Comparison of ENCODE assay signal across 8 cellular contexts in genomic region chr10:16519908-16520861, GRCh38. TPM values are rescaled to one million over a fixed set of nuclear protein-coding genes. Genes with fewer than 3 reads are reported as not detected.
A peak's percentile ranks its signal among the peaks of the same experiment; 100 is the strongest.
DNase-seq lines count a peak whose midpoint lies in the region; ATAC-seq and TF ChIP-seq lines count a peak whose summit lies in the region.

No MANE protein-coding gene starts in this region.

- no peak overlapping the region for H3K23ac ChIP-seq in mesendoderm (ENCODE audit: low read length)

- ATAC-seq in HG02943 (IDR thresholded peaks at IDR 0.05; ENCODE audit: low read depth, unreplicated experiment) = peak; percentile 6

- no peak overlapping the region for H2BK15ac ChIP-seq in mesendoderm (replicated peaks; ENCODE audit: low read depth)

- H3K27ac ChIP-seq in breast epithelium = no peak overlapping the region
- no peak overlapping the region for H3K27ac ChIP-seq in mesendoderm (ENCODE audit: low read depth, low read length)

- no peaks in the 10 kb centered on the region for H3K9me3 Mint-ChIP-seq in MCF 10A (ENCODE audit: unreplicated experiment)

- peaks cover 7 to 21% of the 10 kb centered on the region in 2 donors for H3K27me3 ChIP-seq in breast epithelium
- peaks cover 32% of the 10 kb centered on the region for H3K27me3 ChIP-seq in mesendoderm (ENCODE audit: insufficient read depth, low read length, poor library complexity)

- H3K36me3 ChIP-seq in breast epithelium (no peaks in the 10 kb centered on the region), mesendoderm (ENCODE audit: control insufficient read depth, insufficient read depth, low read length) (no peaks in the 10 kb centered on the region)

- POLR2A ChIA-PET in MCF 10A (lab: Yijun Ruan, JAX) = no interaction called here

- TF ChIP-seq CTCF in breast epithelium (IDR thresholded peaks at IDR 0.05) (no peak), MCF 10A (IDR thresholded peaks at IDR 0.05; ENCODE audit: unreplicated experiment) (no peak)

- no peaks in the 10 kb centered on the region for H3K79me2 ChIP-seq in mesendoderm (ENCODE audit: control insufficient read depth, insufficient read depth, low read length)

- H3K9me3 ChIP-seq in breast epithelium = no peaks in the 10 kb centered on the region

- DNase-seq in breast epithelium (ENCODE audit: low spot score in 2 of 2) = no peak
- no peak for DNase-seq in MCF 10A (ENCODE audit: unreplicated experiment)
- DNase-seq in activated naive CD4-positive, alpha-beta T cell treated with anti-CD3 and anti-CD28 coated beads, Interleukin-2, amount 50 U/mL, for 16 hours = peak; percentile 17
- DNase-seq in mesendoderm = peak; percentile 26
- DNase-seq in SW 1271 (lab: John Stamatoyannopoulos, UW) = no peak
- DNase-seq in cortex of kidney (lab: John Stamatoyannopoulos, UW) = no peak
- no peak for DNase-seq in putamen (ENCODE audit: low spot score)

- intact Hi-C loops in breast epithelium (cut with DNase I; ENCODE audit: low total_unique reads) = no loop called here
- intact Hi-C loops in MCF 10A (cut with micrococcal nuclease) = no loop called here

- H3K27me3 Mint-ChIP-seq in MCF 10A (ENCODE audit: insufficient read depth, unreplicated experiment) = no peaks in the 10 kb centered on the region

- H3K79me1 ChIP-seq in mesendoderm (ENCODE audit: low read length) = no peaks in the 10 kb centered on the region

- no peak for TF ChIP-seq POLR2A in breast epithelium (IDR thresholded peaks at IDR 0.05)

- H3K36me3 Mint-ChIP-seq in MCF 10A (ENCODE audit: insufficient read depth, unreplicated experiment) = peaks cover 19% of the 10 kb centered on the region

- no peak overlapping the region for H3K56ac ChIP-seq in mesendoderm (ENCODE audit: low read length)

- H4K8ac ChIP-seq in mesendoderm (ENCODE audit: low read depth, low read length) = no peak overlapping the region

- no TSS peak for BruUV-seq in MCF 10A (replicated peaks; lab: Mats Ljungman, UMichigan)

- no peak overlapping the region for H2BK120ac ChIP-seq in mesendoderm (ENCODE audit: low read depth, low read length)

- H2BK5ac ChIP-seq in mesendoderm (ENCODE audit: low read length) = no peak overlapping the region

- CTCF ChIA-PET in MCF 10A (lab: Yijun Ruan, JAX) = interaction anchor here (0.6 kb wide), 1 partner anchor 22 kb away, joined by 4 read pairs; no protein-coding TSS in a partner anchor

- H3K4ac ChIP-seq in mesendoderm (ENCODE audit: low read depth, low read length) = no peak overlapping the region

- H2AK5ac ChIP-seq in mesendoderm (ENCODE audit: low read length) = no peak overlapping the region

- H4K5ac ChIP-seq in mesendoderm (ENCODE audit: low read length) = no peak overlapping the region

- WGBS in mesendoderm (ENCODE audit: extremely low coverage, insufficient coverage, low lambda C conversion rate) = no CpG with 5 or more reads among the region's 104 CpGs

- H3K27ac Mint-ChIP-seq in MCF 10A (ENCODE audit: low read depth, unreplicated experiment) = no peak overlapping the region

- no peak overlapping the region for H3K4me3 Mint-ChIP-seq in MCF 10A (ENCODE audit: unreplicated experiment)

- H3K18ac ChIP-seq in mesendoderm (ENCODE audit: low read length) = no peak overlapping the region

- H3K9ac ChIP-seq in mesendoderm (ENCODE audit: low read length) = peak overlapping the region; percentile 14

- H3K4me2 ChIP-seq in mesendoderm (ENCODE audit: low read length) = peak overlapping the region; percentile 52

- no peaks in the 10 kb centered on the region for H3K4me1 Mint-ChIP-seq in MCF 10A (ENCODE audit: insufficient read depth, unreplicated experiment)

- H3K4me1 ChIP-seq in breast epithelium (peaks cover 0 to 5% of the 10 kb centered on the region in 2 donors), mesendoderm (ENCODE audit: control insufficient read depth, low read depth, low read length) (no peaks in the 10 kb centered on the region)

- peak overlapping the region; percentile 41 to 66 (median 50) for H3K4me3 ChIP-seq in breast epithelium
- H3K4me3 ChIP-seq in mesendoderm (ENCODE audit: low read length) = peak overlapping the region; percentile 3

RNA-seq across cellular contexts. Expression of gene C1QL3, which starts 1.5 kb away (rescaled TPM):
- total RNA-seq in breast epithelium = not detected
- total RNA-seq in MCF 10A (2022) = not detected in 2 replicates
- 0.35 TPM for polyA plus RNA-seq in mesendoderm (2013, experiment 1 of 2)
- 0.24 TPM for polyA plus RNA-seq in mesendoderm (2013, experiment 2 of 2)

Comparison
In these comparisons a context has a peak if more than half of its experiments do, and no peak if none do; other contexts are left out.
1. DNase-seq: peak in activated naive CD4-positive, alpha-beta T cell treated with anti-CD3 and anti-CD28 coated beads, Interleukin-2, amount 50 U/mL, for 16 hours (single experiment) and mesendoderm (single experiment); none in breast epithelium (0 of 2), MCF 10A (single experiment), SW 1271 (0 of 2), cortex of kidney (single experiment) and putamen (single experiment).